14 cellular contexts compared by ENCODE assay signal in genomic region chr9:125312411-125312810, GRCh38. TPM values are rescaled to one million over a fixed set of nuclear protein-coding genes. Genes with fewer than 3 reads are reported as not detected.
A peak's percentile ranks its signal among the peaks of the same experiment; 100 is the strongest.
DNase-seq lines count a peak whose midpoint lies in the region; ATAC-seq lines count a peak whose summit lies in the region.
"Had no signal": no experiment of that assay in that cellular context is flagged by ENCODE, and none has a peak within 500 bp of the region (broad histone marks: within the 10 kb centered on the region; RNA-seq: fewer than 3 reads in every experiment).

No MANE protein-coding gene starts in this region.

- peak; percentile 12 for ATAC-seq in activated CD4-positive, alpha-beta T cell treated with anti-CD3 and anti-CD28 coated beads for 36 hours
- peak; percentile 51 for ATAC-seq in stimulated activated effector memory CD8-positive, alpha-beta T cell treated with anti-CD3 and anti-CD28 coated beads, Interleukin-12 subunit alpha, Interleukin-12 subunit beta, amount 100 ng/mL, for 72 hours
- ATAC-seq in GM21723 (IDR thresholded peaks at IDR 0.05; ENCODE audit: unreplicated experiment): no peak
- ATAC-seq: A549; CD8-positive, alpha-beta T cell had no signal

- H3K9me3 Mint-ChIP-seq in activated CD4-positive, alpha-beta T cell treated with anti-CD3 and anti-CD28 coated beads for 36 hours (ENCODE audit: low read depth): no peaks in the 10 kb centered on the region
- peaks cover 3% of the 10 kb centered on the region for H3K9me3 Mint-ChIP-seq in activated CD4-positive, alpha-beta T cell treated with anti-CD3 and anti-CD28 coated beads, Interleukin-2, amount 10 ng/mL, durations not matched to agents 24 days and 14 days
- H3K9me3 Mint-ChIP-seq in activated T-helper 1 cell treated with anti-CD3 and anti-CD28 coated beads, Interleukin-12 subunit alpha, Interleukin-12 subunit beta, Interleukin-2, Interleukin-4 antibody, amounts not matched to agents 30 ng/mL and 10 ng/mL and 1 ng/mL, durations not matched to agents 14 hours and 24 hours and 36 hours: peaks cover 9% of the 10 kb centered on the region
- no peaks in the 10 kb centered on the region for H3K9me3 Mint-ChIP-seq in stimulated activated effector memory CD8-positive, alpha-beta T cell treated with anti-CD3 and anti-CD28 coated beads, Interleukin-12 subunit alpha, Interleukin-12 subunit beta, amount 100 ng/mL, for 72 hours
- H3K9me3 Mint-ChIP-seq: CD4-positive, alpha-beta T cell; CD8-positive, alpha-beta T cell had no signal

- no peak overlapping the region for H3K27ac Mint-ChIP-seq in activated CD4-positive, alpha-beta T cell treated with anti-CD3 and anti-CD28 coated beads for 36 hours
- H3K27ac Mint-ChIP-seq in activated CD4-positive, alpha-beta T cell treated with anti-CD3 and anti-CD28 coated beads, Interleukin-2, amount 10 ng/mL, durations not matched to agents 24 days and 14 days: no peak overlapping the region
- peak overlapping the region; percentile 23 for H3K27ac Mint-ChIP-seq in activated T-helper 1 cell treated with anti-CD3 and anti-CD28 coated beads, Interleukin-12 subunit alpha, Interleukin-12 subunit beta, Interleukin-2, Interleukin-4 antibody, amounts not matched to agents 30 ng/mL and 10 ng/mL and 1 ng/mL, durations not matched to agents 14 hours and 24 hours and 36 hours
- no peak overlapping the region for H3K27ac Mint-ChIP-seq in stimulated activated effector memory CD8-positive, alpha-beta T cell treated with anti-CD3 and anti-CD28 coated beads, Interleukin-12 subunit alpha, Interleukin-12 subunit beta, amount 100 ng/mL, for 72 hours
- H3K27ac Mint-ChIP-seq: B cell; CD4-positive, alpha-beta T cell; CD8-positive, alpha-beta T cell had no signal

- no peak overlapping the region for H3K4me3 Mint-ChIP-seq in activated CD4-positive, alpha-beta T cell treated with anti-CD3 and anti-CD28 coated beads for 36 hours
- H3K4me3 Mint-ChIP-seq in activated CD4-positive, alpha-beta T cell treated with anti-CD3 and anti-CD28 coated beads, Interleukin-2, amount 10 ng/mL, durations not matched to agents 24 days and 14 days: no peak overlapping the region
- no peak overlapping the region for H3K4me3 Mint-ChIP-seq in activated T-helper 1 cell treated with anti-CD3 and anti-CD28 coated beads, Interleukin-12 subunit alpha, Interleukin-12 subunit beta, Interleukin-2, Interleukin-4 antibody, amounts not matched to agents 30 ng/mL and 10 ng/mL and 1 ng/mL, durations not matched to agents 14 hours and 24 hours and 36 hours
- H3K4me3 Mint-ChIP-seq in stimulated activated effector memory CD8-positive, alpha-beta T cell treated with anti-CD3 and anti-CD28 coated beads, Interleukin-12 subunit alpha, Interleukin-12 subunit beta, amount 100 ng/mL, for 72 hours: no peak overlapping the region
- H3K4me3 Mint-ChIP-seq: B cell; CD4-positive, alpha-beta T cell; CD8-positive, alpha-beta T cell had no signal

- intact Hi-C loops in activated CD4-positive, alpha-beta T cell treated with anti-CD3 and anti-CD28 coated beads for 36 hours (cut with DNase I, micrococcal nuclease): no loop called here
- intact Hi-C loops in activated CD4-positive, alpha-beta T cell treated with anti-CD3 and anti-CD28 coated beads, Interleukin-2, amount 10 ng/mL, durations not matched to agents 24 days and 14 days (cut with micrococcal nuclease): no loop called here
- intact Hi-C loops in activated T-helper 1 cell treated with anti-CD3 and anti-CD28 coated beads, Interleukin-12 subunit alpha, Interleukin-12 subunit beta, Interleukin-2, Interleukin-4 antibody, amounts not matched to agents 30 ng/mL and 10 ng/mL and 1 ng/mL, durations not matched to agents 14 hours and 24 hours and 36 hours (cut with micrococcal nuclease): no loop called here

- POLR2A ChIA-PET in activated CD4-positive, alpha-beta T cell treated with anti-CD3 and anti-CD28 coated beads for 36 hours (lab: Charles Lee): no interaction called here

- H3K36me3 Mint-ChIP-seq in activated CD4-positive, alpha-beta T cell treated with anti-CD3 and anti-CD28 coated beads for 36 hours (ENCODE audit: low read depth): peaks cover 46% of the 10 kb centered on the region
- peaks cover 62% of the 10 kb centered on the region for H3K36me3 Mint-ChIP-seq in activated CD4-positive, alpha-beta T cell treated with anti-CD3 and anti-CD28 coated beads, Interleukin-2, amount 10 ng/mL, durations not matched to agents 24 days and 14 days (ENCODE audit: low read depth)
- peaks cover 50% of the 10 kb centered on the region for H3K36me3 Mint-ChIP-seq in activated T-helper 1 cell treated with anti-CD3 and anti-CD28 coated beads, Interleukin-12 subunit alpha, Interleukin-12 subunit beta, Interleukin-2, Interleukin-4 antibody, amounts not matched to agents 30 ng/mL and 10 ng/mL and 1 ng/mL, durations not matched to agents 14 hours and 24 hours and 36 hours (ENCODE audit: low read depth)
- H3K36me3 Mint-ChIP-seq in stimulated activated effector memory CD8-positive, alpha-beta T cell treated with anti-CD3 and anti-CD28 coated beads, Interleukin-12 subunit alpha, Interleukin-12 subunit beta, amount 100 ng/mL, for 72 hours: peaks cover 96% of the 10 kb centered on the region

- H3K4me1 Mint-ChIP-seq in activated CD4-positive, alpha-beta T cell treated with anti-CD3 and anti-CD28 coated beads for 36 hours: no peaks in the 10 kb centered on the region
- no peaks in the 10 kb centered on the region for H3K4me1 Mint-ChIP-seq in activated CD4-positive, alpha-beta T cell treated with anti-CD3 and anti-CD28 coated beads, Interleukin-2, amount 10 ng/mL, durations not matched to agents 24 days and 14 days
- no peaks in the 10 kb centered on the region for H3K4me1 Mint-ChIP-seq in activated T-helper 1 cell treated with anti-CD3 and anti-CD28 coated beads, Interleukin-12 subunit alpha, Interleukin-12 subunit beta, Interleukin-2, Interleukin-4 antibody, amounts not matched to agents 30 ng/mL and 10 ng/mL and 1 ng/mL, durations not matched to agents 14 hours and 24 hours and 36 hours (ENCODE audit: low read depth)
- no peaks in the 10 kb centered on the region for H3K4me1 Mint-ChIP-seq in stimulated activated effector memory CD8-positive, alpha-beta T cell treated with anti-CD3 and anti-CD28 coated beads, Interleukin-12 subunit alpha, Interleukin-12 subunit beta, amount 100 ng/mL, for 72 hours
- H3K4me1 Mint-ChIP-seq: B cell had no signal

- H3K27me3 Mint-ChIP-seq in activated CD4-positive, alpha-beta T cell treated with anti-CD3 and anti-CD28 coated beads for 36 hours: no peaks in the 10 kb centered on the region
- no peaks in the 10 kb centered on the region for H3K27me3 Mint-ChIP-seq in activated CD4-positive, alpha-beta T cell treated with anti-CD3 and anti-CD28 coated beads, Interleukin-2, amount 10 ng/mL, durations not matched to agents 24 days and 14 days
- H3K27me3 Mint-ChIP-seq in activated T-helper 1 cell treated with anti-CD3 and anti-CD28 coated beads, Interleukin-12 subunit alpha, Interleukin-12 subunit beta, Interleukin-2, Interleukin-4 antibody, amounts not matched to agents 30 ng/mL and 10 ng/mL and 1 ng/mL, durations not matched to agents 14 hours and 24 hours and 36 hours (ENCODE audit: insufficient read depth): no peaks in the 10 kb centered on the region
- H3K27me3 Mint-ChIP-seq: B cell; CD4-positive, alpha-beta T cell had no signal

- CTCF ChIA-PET in activated CD4-positive, alpha-beta T cell treated with anti-CD3 and anti-CD28 coated beads for 36 hours (lab: Charles Lee): interaction anchor here (1.1 kb wide), 1 partner anchor 44 kb away, joined by 3 read pairs; no protein-coding TSS in a partner anchor

- DNase-seq in activated CD4-positive, alpha-beta T cell treated with anti-CD3 and anti-CD28 coated beads for 36 hours: no peak
- no peak for DNase-seq in activated CD4-positive, alpha-beta T cell treated with anti-CD3 and anti-CD28 coated beads, Interleukin-2, amount 10 ng/mL, durations not matched to agents 24 days and 14 days
- no peak for DNase-seq in activated T-helper 1 cell treated with anti-CD3 and anti-CD28 coated beads, Interleukin-12 subunit alpha, Interleukin-12 subunit beta, Interleukin-2, Interleukin-4 antibody, amounts not matched to agents 30 ng/mL and 10 ng/mL and 1 ng/mL, durations not matched to agents 14 hours and 24 hours and 36 hours (ENCODE audit: low spot score)
- DNase-seq in stimulated activated effector memory CD8-positive, alpha-beta T cell treated with anti-CD3 and anti-CD28 coated beads, Interleukin-12 subunit alpha, Interleukin-12 subunit beta, amount 100 ng/mL, for 72 hours (ENCODE audit: low spot score in 2 of 2): no peak
- DNase-seq: AML-193; Caco-2; Calu3; CD4-positive, alpha-beta T cell; CD8-positive, alpha-beta T cell; DMS79 treated with DMSO at 0.1 percent for 48 hours; GF-D8 had no signal

RNA-seq across cellular contexts. Expression of gene GAPVD1, which starts 50.8 kb away (rescaled TPM):
- total RNA-seq in activated CD4-positive, alpha-beta T cell treated with anti-CD3 and anti-CD28 coated beads for 36 hours: 10 to 100 TPM; 41.6 to 47.7 TPM
- total RNA-seq in activated CD4-positive, alpha-beta T cell treated with anti-CD3 and anti-CD28 coated beads, Interleukin-2, amount 10 ng/mL, durations not matched to agents 24 days and 14 days: 50.3 and 56.6 TPM in 2 replicates
- 53.6 and 56.8 TPM in 2 replicates for total RNA-seq in activated T-helper 1 cell treated with anti-CD3 and anti-CD28 coated beads, Interleukin-12 subunit alpha, Interleukin-12 subunit beta, Interleukin-2, Interleukin-4 antibody, amounts not matched to agents 30 ng/mL and 10 ng/mL and 1 ng/mL, durations not matched to agents 14 hours and 24 hours and 36 hours
